In genomic region chr12:107092669-107093546, GRCh38 we compare ENCODE assay signal across 8 cellular contexts. TPM values are rescaled to one million over a fixed set of nuclear protein-coding genes. Genes with fewer than 3 reads are reported as not detected.
A peak's percentile ranks its signal among the peaks of the same experiment; 100 is the strongest.
DNase-seq lines count a peak whose midpoint lies in the region; ATAC-seq and TF ChIP-seq lines count a peak whose summit lies in the region.

No MANE protein-coding gene starts in this region.

- 0 out of 2 replicates have a peak, but pooled peaks have one; percentile 10 for TF ChIP-seq CTCF in AG04450 (IDR thresholded peaks at IDR 0.05; ENCODE audit: low read depth, low read length)
- TF ChIP-seq CTCF in ascending aorta (IDR thresholded peaks at IDR 0.05) = peak in 1 of 3 experiments; percentile 3
- TF ChIP-seq CTCF in spleen (IDR thresholded peaks at IDR 0.05 in 8 of 11, conservative IDR thresholded peaks at IDR 0.05 in 3 of 11) = no peak

- peaks cover 0 to 9% of the 10 kb centered on the region in 2 donors for H3K4me1 ChIP-seq in ascending aorta
- H3K4me1 ChIP-seq in spleen = peaks cover 15 to 38% (median 29%) of the 10 kb centered on the region in 6 donors

- peak in 1 of 3 donors; percentile 74 for TF ChIP-seq POLR2A in spleen (IDR thresholded peaks at IDR 0.05)

- ATAC-seq in GM19023 (IDR thresholded peaks at IDR 0.05; ENCODE audit: unreplicated experiment) = peak; percentile 28
- ATAC-seq in HG03354 (IDR thresholded peaks at IDR 0.05; ENCODE audit: poor library complexity, severe bottlenecking, unreplicated experiment) = peak; percentile 39
- ATAC-seq in T-cell (replicated peaks in 1 of 4) = peak; percentile 55 to 68 (median 66)
- no peak for ATAC-seq in HG03457 (IDR thresholded peaks at IDR 0.05; ENCODE audit: unreplicated experiment)

- H3K27ac ChIP-seq in AG04450 (ENCODE audit: low read depth, low read length) (peak overlapping the region; percentile 99), ascending aorta (peak overlapping the region; percentile 99), spleen (peak overlapping the region; percentile 90 to 99 (median 97))

- intact Hi-C loops in ascending aorta (cut with DNase I) (loop anchor here (1.0 to 5.0 kb wide), 9 partner anchors 11 to 1764 kb away; partner anchors contain the start of genes CKAP4, MTERF2, PRDM4 and SSH1), spleen (cut with DNase I; ENCODE audit: low total_unique reads) (no loop called here)

- POLR2A ChIA-PET in AG04450 (lab: Yijun Ruan, JAX) (interaction anchor here (0.5 to 1.4 kb wide), 6 partner anchors 14 to 1716 kb away, joined by 3 to 14 read pairs (median 5); partner anchors contain the start of genes MTERF2 and TMEM263), T-cell (lab: Charles Lee) (interaction anchor here in 1 of 2 donors (0.7 to 1.0 kb wide), 3 partner anchors 65 to 1775 kb away, joined by 3 to 4 read pairs (median 3); no protein-coding TSS in a partner anchor)

- CTCF ChIA-PET in AG04450 (lab: Charles Lee) = interaction anchor here (0.6 to 5.9 kb wide), 27 partner anchors 8 to 586 kb away, joined by 3 to 59 read pairs (median 3); partner anchors contain the start of genes MTERF2 and TMEM263
- CTCF ChIA-PET in T-cell (lab: Charles Lee) = interaction anchor here in 1 of 2 donors (1.0 to 1.7 kb wide), 6 partner anchors 10 to 735 kb away, joined by 3 to 24 read pairs (median 6); partner anchors contain the start of gene POLR3B

- no peaks in the 10 kb centered on the region for H3K36me3 ChIP-seq in ascending aorta
- no peaks in the 10 kb centered on the region for H3K36me3 ChIP-seq in spleen

- peaks cover 9% of the 10 kb centered on the region for H3K36me3 Mint-ChIP-seq in T-cell

- H3K4me1 Mint-ChIP-seq in T-cell = peaks cover 18 to 22% (median 18%) of the 10 kb centered on the region in 3 donors

- H3K27ac Mint-ChIP-seq in T-cell = no peak overlapping the region

- 1 to 2% (median 1%) methylated on average over 45 to 83 of the region's 83 CpGs for WGBS in spleen, 5 donors

- H3K9me3 Mint-ChIP-seq in T-cell = no peaks in the 10 kb centered on the region

- no peak for DNase-seq in AG04450 (ENCODE audit: low read depth, low spot score)
- DNase-seq in T-cell = peak in 32 of 34 experiments; percentile 31 to 78 (median 57)
- peak; percentile 24 to 81 for DNase-seq in ascending aorta (ENCODE audit: low spot score in 2 of 2)
- peak; percentile 22 for DNase-seq in iPS-NIHi7 (ENCODE audit: extremely low spot score)
- peak; percentile 89 for DNase-seq in spleen

- H3K4me3 ChIP-seq in AG04450 (ENCODE audit: low read depth, low read length) (peak overlapping the region; percentile 93), ascending aorta (peak overlapping the region; percentile 87 to 95), spleen (peak overlapping the region; percentile 38 to 90 (median 77))

- H3K27me3 ChIP-seq in AG04450 (ENCODE audit: control insufficient read depth, insufficient read depth, low read length) (no peaks in the 10 kb centered on the region), ascending aorta (no peaks in the 10 kb centered on the region), spleen (replicated peaks in 1 of 7) (no peaks in the 10 kb centered on the region)

- H3K27me3 Mint-ChIP-seq in T-cell = peaks cover 5 to 11% of the 10 kb centered on the region in 2 donors

- no peak overlapping the region for H3K4me3 Mint-ChIP-seq in T-cell

- peaks cover 6% of the 10 kb centered on the region; the same call in 1 of the 2 replicates for H3K9me3 ChIP-seq in AG04450 (ENCODE audit: control insufficient read depth, insufficient read depth, low read length)
- H3K9me3 ChIP-seq in ascending aorta = no peaks in the 10 kb centered on the region
- peaks cover 0 to 11% (median 0%) of the 10 kb centered on the region in 8 donors for H3K9me3 ChIP-seq in spleen

RNA-seq across cellular contexts. Expression of gene CRY1, which starts 0.4 kb away (rescaled TPM):
- polyA plus RNA-seq in AG04450 (2011; rRNA removed) = 10.3 and 13.7 TPM in 2 replicates
- polyA minus RNA-seq in AG04450 (2011; rRNA and poly(A)+ RNA removed) = 4.3 and 7.3 TPM in 2 replicates
- total RNA-seq in T-cell = 10 to 100 TPM; 31.4 to 58.1 (median 35.9) TPM
- total RNA-seq in ascending aorta = 23.0 TPM
- total RNA-seq in spleen = 10 to 100 TPM in 6 of 7 donors, 1 to 10 TPM in 1; 9.4 to 32.3 (median 15.6) TPM
- polyA plus RNA-seq in spleen = 1 to 10 TPM; 1.9 to 5.6 (median 3.4) TPM
